In the genomic region with DNA sequence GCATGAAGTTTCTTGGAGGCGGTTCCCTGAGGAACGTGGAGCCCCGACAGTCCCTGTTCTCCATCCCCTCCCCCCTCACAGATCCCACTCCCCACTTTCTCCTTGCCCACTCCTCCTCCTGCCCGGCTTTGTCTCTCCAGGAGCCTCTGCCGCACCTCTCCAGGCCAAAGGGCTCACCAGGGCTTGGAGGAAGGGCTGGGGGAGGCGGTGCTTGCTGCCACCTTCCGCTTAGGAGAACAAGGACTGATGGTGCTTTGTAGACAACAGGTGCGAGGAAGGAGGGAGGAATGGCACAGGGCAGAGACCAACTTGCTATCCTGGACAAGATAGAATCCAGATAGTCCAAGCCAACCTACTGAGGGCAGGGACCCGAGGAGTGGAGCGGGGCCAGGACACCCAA, we compare ENCODE assay signal across 25 cellular contexts.
"Had no signal": no experiment of that assay in that cellular context is flagged by ENCODE, and none has a peak within 500 bp of the region (broad histone marks: within the 10 kb centered on the region; RNA-seq: fewer than 3 reads in every experiment).

No MANE protein-coding gene starts in this region.

- H3K4me3 Mint-ChIP-seq: activated CD4-positive, alpha-beta memory T cell treated with anti-CD3 and anti-CD28 coated beads, Interleukin-2, amount 10 ng/mL, durations not matched to agents 7 days and 5 days; activated naive CD4-positive, alpha-beta T cell treated with anti-CD3 and anti-CD28 coated beads for 36 hours; activated naive CD8-positive, alpha-beta T cell; activated T-helper 17 cell treated with anti-CD3 and anti-CD28 coated beads, Interleukin-2, amount 50 U/mL, for 72 hours; brain; T-cell had no signal

- FAIRE-seq: astrocyte, RCC 7860 had no signal

- H3K36me3 Mint-ChIP-seq: activated naive CD8-positive, alpha-beta T cell; brain; T-cell had no signal

- H3K9me3 Mint-ChIP-seq: activated CD4-positive, alpha-beta memory T cell treated with anti-CD3 and anti-CD28 coated beads, Interleukin-2, amount 10 ng/mL, durations not matched to agents 7 days and 5 days; activated naive CD4-positive, alpha-beta T cell treated with anti-CD3 and anti-CD28 coated beads for 36 hours; activated T-helper 17 cell treated with anti-CD3 and anti-CD28 coated beads, Interleukin-2, amount 50 U/mL, for 72 hours; T-cell had no signal

- H3K27me3 ChIP-seq: MG63 had no signal

- H3K27me3 Mint-ChIP-seq: activated CD4-positive, alpha-beta memory T cell treated with anti-CD3 and anti-CD28 coated beads, Interleukin-2, amount 10 ng/mL, durations not matched to agents 7 days and 5 days; activated naive CD8-positive, alpha-beta T cell; activated T-helper 17 cell treated with anti-CD3 and anti-CD28 coated beads, Interleukin-2, amount 50 U/mL, for 72 hours; T-cell had no signal

- H3K4me3 ChIP-seq: MG63 had no signal

- H3K27ac Mint-ChIP-seq: activated CD4-positive, alpha-beta memory T cell treated with anti-CD3 and anti-CD28 coated beads, Interleukin-2, amount 10 ng/mL, durations not matched to agents 7 days and 5 days; activated naive CD4-positive, alpha-beta T cell treated with anti-CD3 and anti-CD28 coated beads for 36 hours; activated naive CD8-positive, alpha-beta T cell; activated T-helper 17 cell treated with anti-CD3 and anti-CD28 coated beads, Interleukin-2, amount 50 U/mL, for 72 hours; T-cell had no signal

- H3K9me3 ChIP-seq: MG63 had no signal

- H3K4me1 Mint-ChIP-seq: activated CD4-positive, alpha-beta memory T cell treated with anti-CD3 and anti-CD28 coated beads, Interleukin-2, amount 10 ng/mL, durations not matched to agents 7 days and 5 days; activated T-helper 17 cell treated with anti-CD3 and anti-CD28 coated beads, Interleukin-2, amount 50 U/mL, for 72 hours; T-cell had no signal

- ATAC-seq: activated T-helper 17 cell treated with anti-CD3 and anti-CD28 coated beads, Interleukin-2, amount 50 U/mL, for 72 hours; T-cell had no signal

- H3K36me3 ChIP-seq: MG63 had no signal

- DNase-seq: activated CD4-positive, alpha-beta memory T cell treated with anti-CD3 and anti-CD28 coated beads, Interleukin-2, amount 10 ng/mL, durations not matched to agents 7 days and 5 days; activated CD4-positive, alpha-beta T cell treated with anti-CD3 and anti-CD28 coated beads, Interleukin-2, amount 50 U/mL, for 1 hour; activated CD4-positive, CD25-positive, alpha-beta regulatory T cell; activated gamma-delta T cell; activated naive CD4-positive, alpha-beta T cell treated with anti-CD3 and anti-CD28 coated beads for 36 hours; activated T-cell treated with anti-CD3 and anti-CD28 coated beads for 4 hours; activated T-cell treated with anti-CD3 and anti-CD28 coated beads, Interleukin-2, amount 50 U/mL, for 48 hours; amygdala; MG63; NCI-H1092 treated with DMSO at 0.1 percent for 48 hours; NCI-H1417 treated with DMSO at 0.1 percent for 48 hours; NCI-H1694 treated with DMSO at 0.1 percent for 48 hours; NCI-H2029 treated with DMSO at 0.1 percent for 48 hours; NCI-H446; NCI-H524; SIG-M5; T-cell; T-helper 2 cell; T1000 had no signal

- H3K27ac ChIP-seq: VCaP had no signal
